ENCODE assay signal across 16 cellular contexts in genomic region chr16:68259007-68259406, GRCh38. TPM values are rescaled to one million over a fixed set of nuclear protein-coding genes. Genes with fewer than 3 reads are reported as not detected.
DNase-seq lines count a peak whose midpoint lies in the region; ATAC-seq, FAIRE-seq and TF ChIP-seq lines count a peak whose summit lies in the region.
"Had no signal": no experiment of that assay in that cellular context is flagged by ENCODE, and none has a peak within 500 bp of the region (broad histone marks: within the 10 kb centered on the region; RNA-seq: fewer than 3 reads in every experiment).

No MANE protein-coding gene starts in this region.

- H3K79me2 ChIP-seq in DND-41 (ENCODE audit: insufficient read depth, low read length) (peaks cover 15% of the 10 kb centered on the region), K562 (ENCODE audit: control insufficient read depth, insufficient read depth, low read length) (peaks cover 11% of the 10 kb centered on the region; the same call in 2 of the 3 replicates)

- POLR2A ChIA-PET in K562 (lab: Yijun Ruan, JAX): interaction anchor here (0.6 to 2.1 kb wide), 2 partner anchors 9 to 586 kb away, joined by 4 to 5 read pairs; no protein-coding TSS in a partner anchor

- BruUV-seq in K562 (replicated peaks; lab: Mats Ljungman, UMichigan): no TSS peak

- H3K4me2 ChIP-seq in DND-41 (ENCODE audit: insufficient read depth, low read length): no peak overlapping the region
- H3K4me2 ChIP-seq in K562 (ENCODE audit: insufficient read depth, low read length): no peak overlapping the region

- DNase-seq in DND-41: no peak
- no peak for DNase-seq in K562 (ENCODE audit: extremely low read depth in 1 of 4, low spot score in 3 of 4)
- no peak for DNase-seq in kidney tubule cell (ENCODE audit: low spot score)
- no peak for DNase-seq in activated effector memory CD4-positive, alpha-beta T cell treated with anti-CD3 and anti-CD28 coated beads, Interleukin-2, amount 50 U/mL, for 16 hours
- no peak for DNase-seq in activated naive CD4-positive, alpha-beta T cell treated with Interleukin-2 at 50 U/mL for 16 hours
- DNase-seq: activated naive CD4-positive, alpha-beta T cell treated with anti-CD3 and anti-CD28 coated beads, Interleukin-2, amount 50 U/mL, for 16 hours; foreskin fibroblast; Karpas-422; NCI-H1092 treated with DMSO at 0.1 percent for 48 hours; NCI-H2081 treated with DMSO at 0.1 percent for 48 hours; retina; stimulated activated CD4-positive, alpha-beta T cell treated with anti-CD3 and anti-CD28 coated beads, Interleukin-15, amount 100 ng/mL, for 24 hours; stimulated activated naive CD4-positive, alpha-beta T cell; T-helper 1 cell; uterus had no signal

- H2AFZ ChIP-seq in DND-41 (ENCODE audit: low read depth, low read length): no peak overlapping the region
- H2AFZ ChIP-seq in K562 (ENCODE audit: low read depth, low read length): no peak overlapping the region

- CTCF ChIA-PET in K562 (lab: Yijun Ruan, JAX; ENCODE audit: low intra/inter-chr PET ratio): no interaction called here

- peak overlapping the region; percentile 97 for H3K27ac ChIP-seq in DND-41 (ENCODE audit: low read length)
- no peak overlapping the region for H3K27ac ChIP-seq in K562 (ENCODE audit: extremely low read depth, low read depth, low read length)
- H3K27ac ChIP-seq in rectal smooth muscle tissue (ENCODE audit: low read depth, low read length): peak overlapping the region; percentile 72

- no peak for TF ChIP-seq RAD21 in K562 (CRISPR knock-in tag; conservative IDR thresholded peaks at IDR 0.05 in 1 of 2, IDR thresholded peaks at IDR 0.05 in 1 of 2)

- in situ Hi-C loops in K562 (cut with MboI): no loop called here

- H3K4me1 ChIP-seq in DND-41 (ENCODE audit: insufficient read depth, low read length) (peaks cover 62% of the 10 kb centered on the region), K562 (replicated peaks in 1 of 2; ENCODE audit: control insufficient read depth in 2 of 2, insufficient read depth in 2 of 2, low read length in 2 of 2) (peaks cover 7 to 13% of the 10 kb centered on the region in 2 experiments), rectal smooth muscle tissue (ENCODE audit: control insufficient read depth, insufficient read depth, low read length) (peaks cover 12% of the 10 kb centered on the region)
- H3K4me1 ChIP-seq: uterus had no signal

- no peak for TF ChIP-seq EP300 in K562 (IDR thresholded peaks at IDR 0.05; ENCODE audit: low read length)

- TF ChIP-seq CTCF in DND-41 (IDR thresholded peaks at IDR 0.05; ENCODE audit: borderline replicate concordance, extremely low read depth, low read length, poor library complexity, severe bottlenecking): no peak
- no peak for TF ChIP-seq CTCF in K562 (IDR thresholded peaks at IDR 0.05 in 2 of 3, conservative IDR thresholded peaks at IDR 0.05 in 1 of 3; ENCODE audit: insufficient read depth in 2 of 3, low read depth in 1 of 3, low read length in 3 of 3)

- H3K27me3 ChIP-seq in DND-41 (ENCODE audit: insufficient read depth, low read length, poor library complexity) (no peaks in the 10 kb centered on the region), K562 (ENCODE audit: control insufficient read depth in 2 of 2, insufficient read depth in 2 of 2, low read length in 2 of 2) (no peaks in the 10 kb centered on the region), rectal smooth muscle tissue (ENCODE audit: control insufficient read depth, insufficient read depth, low read length) (no peaks in the 10 kb centered on the region)
- H3K27me3 ChIP-seq: uterus had no signal

- WGBS in K562 (ENCODE audit: insufficient coverage, low coverage, missing lambda C conversion rate): 80% methylated on average over 13 of the region's 13 CpGs

- no peak overlapping the region for H3K9ac ChIP-seq in DND-41 (ENCODE audit: low read depth, low read length)
- H3K9ac ChIP-seq in K562 (ENCODE audit: insufficient read depth in 1 of 2, low read depth in 2 of 2, low read length in 2 of 2): peak overlapping the region in 1 of 2 experiments; percentile 30; a peak in 1 of 4 replicates
- no peak overlapping the region for H3K9ac ChIP-seq in rectal smooth muscle tissue (ENCODE audit: low read length)

- intact Hi-C loops in K562 (cut with micrococcal nuclease): no loop called here

- no peak for TF ChIP-seq POLR2A in K562 (conservative IDR thresholded peaks at IDR 0.05)

- no peaks in the 10 kb centered on the region for H4K20me1 ChIP-seq in DND-41 (ENCODE audit: insufficient read depth, low read length)
- H4K20me1 ChIP-seq in K562 (replicated peaks; ENCODE audit: control insufficient read depth, insufficient read depth, low read length): 0 out of 2 replicates have a peak, but pooled peaks cover 7% of the 10 kb centered on the region

- H3K36me3 ChIP-seq in DND-41 (ENCODE audit: insufficient read depth, low read length) (peaks cover 52% of the 10 kb centered on the region), K562 (ENCODE audit: control insufficient read depth, insufficient read depth, low read length) (peaks cover 18% of the 10 kb centered on the region; the same call in 2 of the 3 replicates), rectal smooth muscle tissue (ENCODE audit: control insufficient read depth, insufficient read depth, low read length) (peaks cover 26% of the 10 kb centered on the region)
- H3K36me3 ChIP-seq: uterus had no signal

- ATAC-seq in DND-41 (ENCODE audit: insufficient read depth, low read depth) (no peak), K562 (no peak)

- no peak for FAIRE-seq in K562 (lab: Jason Lieb, UNC)

- H3K9me1 ChIP-seq in K562 (ENCODE audit: control insufficient read depth, insufficient read depth, low read length): peaks cover 4% of the 10 kb centered on the region

- no peak overlapping the region for H3K4me3 ChIP-seq in DND-41 (ENCODE audit: low read depth in 1 of 2, low read length in 2 of 2)
- no peak overlapping the region for H3K4me3 ChIP-seq in K562
- H3K4me3 ChIP-seq in rectal smooth muscle tissue (ENCODE audit: low read length): no peak overlapping the region
- H3K4me3 ChIP-seq: uterus had no signal

- H3K9me3 ChIP-seq in DND-41 (ENCODE audit: insufficient read depth, low read length, severe bottlenecking) (no peaks in the 10 kb centered on the region), K562 (replicated peaks; ENCODE audit: control insufficient read depth, insufficient read depth, low read depth, low read length) (no peaks in the 10 kb centered on the region)
- H3K9me3 ChIP-seq: uterus had no signal

RNA-seq across cellular contexts. Expression of gene SLC7A6, which starts 5.3 kb away (rescaled TPM):
- 281 and 367 TPM in 2 replicates for total RNA-seq in K562 (2011; cell fraction: chromatin; rRNA removed; ENCODE audit: low replicate concordance)
- 181 and 198 TPM in 2 replicates for total RNA-seq in K562 (2011; cell fraction: nucleolus; rRNA removed)
- total RNA-seq in K562 (2011; cell fraction: nucleoplasm; rRNA removed): 210 and 290 TPM in 2 replicates
- total RNA-seq in K562 (2014; rRNA removed) (18.8 and 26.2 TPM in 2 replicates), K562 (2014; rRNA removed; fragmentation: Illumina TruSeq; extraction: Trizol) (29.8 and 33.6 TPM in 2 replicates), K562 (2015; rRNA removed; fragmentation: Illumina TruSeq; extraction: Trizol) (27.7 and 28.7 TPM in 2 replicates), K562 (2021) (58.0 and 59.8 TPM in 2 replicates)
- polyA plus RNA-seq in K562 (2011; rRNA removed) (55.7 and 60.1 TPM in 2 replicates), K562 (2014; fragmentation: Illumina TruSeq; extraction: Trizol) (51.9 and 53.3 TPM in 2 replicates), K562 (2014; fragmentation: Nextera tagmentation; extraction: Ambion mirVana) (10 to 100 TPM; 12.6 to 12.8 TPM), K562 (2014; rRNA removed) (38.6 and 44.6 TPM in 2 replicates)
- polyA plus RNA-seq in K562 (2011; cell fraction: cytosol; rRNA removed): 63.4 and 107 TPM in 2 replicates
- polyA plus RNA-seq in K562 (2011; cell fraction: nucleus; rRNA removed): 196 and 243 TPM in 2 replicates
- polyA plus RNA-seq in K562 (2012): 24.5 and 25.3 TPM in 2 replicates
- polyA minus RNA-seq in K562 (2011; rRNA and poly(A)+ RNA removed): 73.8 and 89.0 TPM in 2 replicates
- polyA minus RNA-seq in K562 (2011; cell fraction: cytosol; rRNA and poly(A)+ RNA removed): 29.8 and 51.2 TPM in 2 replicates
- polyA minus RNA-seq in K562 (2011; cell fraction: nucleus; rRNA and poly(A)+ RNA removed): 43.2 and 62.4 TPM in 2 replicates

RNA-seq across cellular contexts. Expression of gene PLA2G15, which starts 13.8 kb away (rescaled TPM):
- 19.2 and 54.6 TPM in 2 replicates for total RNA-seq in K562 (2011; cell fraction: chromatin; rRNA removed; ENCODE audit: low replicate concordance)
- total RNA-seq in K562 (2011; cell fraction: nucleolus; rRNA removed): 35.1 and 45.2 TPM in 2 replicates
- total RNA-seq in K562 (2011; cell fraction: nucleoplasm; rRNA removed): 25.2 and 30.1 TPM in 2 replicates
- 7.5 and 8.9 TPM in 2 replicates for total RNA-seq in K562 (2014; rRNA removed)
- 3.1 and 4.6 TPM in 2 replicates for total RNA-seq in K562 (2014; rRNA removed; fragmentation: Illumina TruSeq; extraction: Trizol)
- total RNA-seq in K562 (2015; rRNA removed; fragmentation: Illumina TruSeq; extraction: Trizol): 4.8 and 5.0 TPM in 2 replicates
- 8.6 and 9.1 TPM in 2 replicates for total RNA-seq in K562 (2021)
- 7.6 and 11.8 TPM in 2 replicates for polyA plus RNA-seq in K562 (2011; rRNA removed)
- 8.9 and 16.0 TPM in 2 replicates for polyA plus RNA-seq in K562 (2011; cell fraction: cytosol; rRNA removed)
- 11.9 and 20.4 TPM in 2 replicates for polyA plus RNA-seq in K562 (2011; cell fraction: nucleus; rRNA removed)
- polyA plus RNA-seq in K562 (2012): 7.1 and 14.4 TPM in 2 replicates
- polyA plus RNA-seq in K562 (2014; fragmentation: Illumina TruSeq; extraction: Trizol): 4.0 and 5.9 TPM in 2 replicates
- 1 to 10 TPM in 1 of 2 experiments, under 1 TPM in 1; 0.42 to 1.1 TPM for polyA plus RNA-seq in K562 (2014; fragmentation: Nextera tagmentation; extraction: Ambion mirVana)
- polyA plus RNA-seq in K562 (2014; rRNA removed): 6.1 and 6.6 TPM in 2 replicates
- 7.5 and 7.6 TPM in 2 replicates for polyA minus RNA-seq in K562 (2011; rRNA and poly(A)+ RNA removed)
- polyA minus RNA-seq in K562 (2011; cell fraction: cytosol; rRNA and poly(A)+ RNA removed): 7.8 and 9.6 TPM in 2 replicates
- polyA minus RNA-seq in K562 (2011; cell fraction: nucleus; rRNA and poly(A)+ RNA removed): 6.3 and 6.7 TPM in 2 replicates

RNA-seq across cellular contexts. Expression of gene ESRP2, which starts 23.1 kb away (rescaled TPM):
- 0.39 TPM in 1 of 2 replicates, not detected in the other for total RNA-seq in K562 (2011; cell fraction: chromatin; rRNA removed; ENCODE audit: low replicate concordance)
- total RNA-seq in K562 (2011; cell fraction: nucleolus; rRNA removed): not detected in 2 replicates
- not detected in 2 replicates for total RNA-seq in K562 (2011; cell fraction: nucleoplasm; rRNA removed)
- total RNA-seq in K562 (2014; rRNA removed) (0.05 TPM in 1 of 2 replicates, not detected in the other), K562 (2014; rRNA removed; fragmentation: Illumina TruSeq; extraction: Trizol) (not detected in 2 replicates), K562 (2015; rRNA removed; fragmentation: Illumina TruSeq; extraction: Trizol) (not detected in 2 replicates), K562 (2021) (0.07 and 0.36 TPM in 2 replicates)
- polyA plus RNA-seq in K562 (2011; rRNA removed) (0.09 TPM in 1 of 2 replicates, not detected in the other), K562 (2014; fragmentation: Illumina TruSeq; extraction: Trizol) (not detected in 2 replicates), K562 (2014; fragmentation: Nextera tagmentation; extraction: Ambion mirVana) (under 1 TPM in 1 of 2 experiments, not detected in 1; 0.15 TPM), K562 (2014; rRNA removed) (not detected in 2 replicates)
- not detected in 2 replicates for polyA plus RNA-seq in K562 (2011; cell fraction: cytosol; rRNA removed)
- 0.07 TPM in 1 of 2 replicates, not detected in the other for polyA plus RNA-seq in K562 (2011; cell fraction: nucleus; rRNA removed)
- 0.17 and 0.39 TPM in 2 replicates for polyA plus RNA-seq in K562 (2012)
- polyA minus RNA-seq in K562 (2011; rRNA and poly(A)+ RNA removed): not detected in 2 replicates
- 1.3 TPM in 1 of 2 replicates, not detected in the other for polyA minus RNA-seq in K562 (2011; cell fraction: cytosol; rRNA and poly(A)+ RNA removed)
- polyA minus RNA-seq in K562 (2011; cell fraction: nucleus; rRNA and poly(A)+ RNA removed): 0.27 TPM in 1 of 2 replicates, not detected in the other

RNA-seq across cellular contexts. Expression of gene SLC7A6OS, which starts 51.7 kb away (rescaled TPM):
- total RNA-seq in K562 (2011; cell fraction: chromatin; rRNA removed; ENCODE audit: low replicate concordance): 26.2 and 38.5 TPM in 2 replicates
- total RNA-seq in K562 (2011; cell fraction: nucleolus; rRNA removed): 20.0 and 22.3 TPM in 2 replicates
- 30.6 and 38.6 TPM in 2 replicates for total RNA-seq in K562 (2011; cell fraction: nucleoplasm; rRNA removed)
- total RNA-seq in K562 (2014; rRNA removed) (16.5 and 18.7 TPM in 2 replicates), K562 (2014; rRNA removed; fragmentation: Illumina TruSeq; extraction: Trizol) (17.6 and 17.8 TPM in 2 replicates), K562 (2015; rRNA removed; fragmentation: Illumina TruSeq; extraction: Trizol) (21.1 and 23.6 TPM in 2 replicates), K562 (2021) (22.1 and 24.3 TPM in 2 replicates)
- polyA plus RNA-seq in K562 (2011; rRNA removed) (14.0 and 17.2 TPM in 2 replicates), K562 (2014; fragmentation: Illumina TruSeq; extraction: Trizol) (16.6 and 18.7 TPM in 2 replicates), K562 (2014; fragmentation: Nextera tagmentation; extraction: Ambion mirVana) (1 to 10 TPM; 2.7 to 4.5 TPM), K562 (2014; rRNA removed) (15.5 and 25.3 TPM in 2 replicates)
- 7.5 and 8.8 TPM in 2 replicates for polyA plus RNA-seq in K562 (2011; cell fraction: cytosol; rRNA removed)
- 27.5 and 29.9 TPM in 2 replicates for polyA plus RNA-seq in K562 (2011; cell fraction: nucleus; rRNA removed)
- polyA plus RNA-seq in K562 (2012): 11.1 and 12.5 TPM in 2 replicates
- 16.2 and 16.7 TPM in 2 replicates for polyA minus RNA-seq in K562 (2011; rRNA and poly(A)+ RNA removed)
- polyA minus RNA-seq in K562 (2011; cell fraction: cytosol; rRNA and poly(A)+ RNA removed): 4.7 and 6.0 TPM in 2 replicates
- 12.8 and 18.1 TPM in 2 replicates for polyA minus RNA-seq in K562 (2011; cell fraction: nucleus; rRNA and poly(A)+ RNA removed)

RNA-seq across cellular contexts. Expression of gene PRMT7, which starts 51.8 kb away (rescaled TPM):
- 222 and 419 TPM in 2 replicates for total RNA-seq in K562 (2011; cell fraction: chromatin; rRNA removed; ENCODE audit: low replicate concordance)
- total RNA-seq in K562 (2011; cell fraction: nucleolus; rRNA removed): 230 and 239 TPM in 2 replicates
- 180 and 199 TPM in 2 replicates for total RNA-seq in K562 (2011; cell fraction: nucleoplasm; rRNA removed)
- total RNA-seq in K562 (2014; rRNA removed) (78.3 and 90.2 TPM in 2 replicates), K562 (2014; rRNA removed; fragmentation: Illumina TruSeq; extraction: Trizol) (48.0 and 56.7 TPM in 2 replicates), K562 (2015; rRNA removed; fragmentation: Illumina TruSeq; extraction: Trizol) (69.7 and 73.1 TPM in 2 replicates), K562 (2021) (78.6 and 79.4 TPM in 2 replicates)
- polyA plus RNA-seq in K562 (2011; rRNA removed) (69.9 and 74.1 TPM in 2 replicates), K562 (2014; fragmentation: Illumina TruSeq; extraction: Trizol) (66.6 and 85.9 TPM in 2 replicates), K562 (2014; fragmentation: Nextera tagmentation; extraction: Ambion mirVana) (10 to 100 TPM in 1 of 2 experiments, 1 to 10 TPM in 1; 6.4 to 12.6 TPM), K562 (2014; rRNA removed) (83.7 and 88.8 TPM in 2 replicates)
- polyA plus RNA-seq in K562 (2011; cell fraction: cytosol; rRNA removed): 63.9 and 89.3 TPM in 2 replicates
- 335 and 470 TPM in 2 replicates for polyA plus RNA-seq in K562 (2011; cell fraction: nucleus; rRNA removed)
- polyA plus RNA-seq in K562 (2012): 59.7 and 71.7 TPM in 2 replicates
- 70.0 and 109 TPM in 2 replicates for polyA minus RNA-seq in K562 (2011; rRNA and poly(A)+ RNA removed)
- 49.6 and 60.8 TPM in 2 replicates for polyA minus RNA-seq in K562 (2011; cell fraction: cytosol; rRNA and poly(A)+ RNA removed)
- polyA minus RNA-seq in K562 (2011; cell fraction: nucleus; rRNA and poly(A)+ RNA removed): 92.9 and 103 TPM in 2 replicates
